11 cellular contexts compared by ENCODE assay signal in genomic region chr5:55575815-55576583, GRCh38. TPM values are rescaled to one million over a fixed set of nuclear protein-coding genes. Genes with fewer than 3 reads are reported as not detected.
DNase-seq lines count a peak whose midpoint lies in the region; ATAC-seq and TF ChIP-seq lines count a peak whose summit lies in the region.
"Had no signal": no experiment of that assay in that cellular context is flagged by ENCODE, and none has a peak within 500 bp of the region (broad histone marks: within the 10 kb centered on the region; RNA-seq: fewer than 3 reads in every experiment).

No MANE protein-coding gene starts in this region.

- H3K27me3 ChIP-seq in adrenal gland (no peaks in the 10 kb centered on the region), lung (ENCODE audit: control insufficient read depth, insufficient read depth) (no peaks in the 10 kb centered on the region)

- intact Hi-C loops in Right ventricle myocardium inferior (cut with DNase I): loop anchor here (2.0 kb wide), 1 partner anchor 41 kb away; the partner anchor contains the start of gene PLPP1
- intact Hi-C loops in left cardiac atrium (cut with DNase I): no loop called here
- intact Hi-C loops in adrenal gland (cut with DNase I): no loop called here

- H3K9me3 ChIP-seq in adrenal gland (replicated peaks in 1 of 3) (no peaks in the 10 kb centered on the region), lung (ENCODE audit: control insufficient read depth in 2 of 2, insufficient read depth in 1 of 2, low read length in 1 of 2) (no peaks in the 10 kb centered on the region)

- 81 to 87% (median 84%) methylated on average over 8 of the region's 8 CpGs for WGBS in adrenal gland, 4 donors
- WGBS in lung, 2 donors: 72 to 76% methylated on average over 8 of the region's 8 CpGs

- H3K27ac ChIP-seq in adrenal gland (peak overlapping the region in 4 of 5 donors; percentile 2 to 81 (median 38)), lung (ENCODE audit: low read depth in 1 of 2, low read length in 1 of 2) (no peak overlapping the region)

- ATAC-seq in Right ventricle myocardium inferior (peak; percentile 29), left cardiac atrium (no peak), lung (ENCODE audit: insufficient read depth, low FRiP score) (peak; percentile 59)

- H3K36me3 ChIP-seq in adrenal gland (replicated peaks in 1 of 2) (no peaks in the 10 kb centered on the region), lung (ENCODE audit: control insufficient read depth in 2 of 2, insufficient read depth in 2 of 2, low read length in 2 of 2) (no peaks in the 10 kb centered on the region)

- H3K4me3 ChIP-seq in adrenal gland: no peak overlapping the region
- no peak overlapping the region for H3K4me3 ChIP-seq in lung

- TF ChIP-seq CTCF in adrenal gland (IDR thresholded peaks at IDR 0.05) (no peak), lung (IDR thresholded peaks at IDR 0.05; ENCODE audit: control extremely low read depth, extremely low read depth) (no peak)

- H3K4me1 ChIP-seq in adrenal gland (replicated peaks in 1 of 2) (peaks cover 0 to 34% of the 10 kb centered on the region in 2 donors), lung (ENCODE audit: control insufficient read depth in 2 of 2, insufficient read depth in 2 of 2, low read length in 2 of 2) (peaks cover 5 to 10% of the 10 kb centered on the region in 2 donors)

- no peak for TF ChIP-seq POLR2A in adrenal gland (IDR thresholded peaks at IDR 0.05)

- DNase-seq in Right ventricle myocardium inferior (ENCODE audit: missing footprints): no peak
- no peak for DNase-seq in left cardiac atrium
- DNase-seq in adrenal gland: peak in 2 of 7 donors; percentile 38
- no peak for DNase-seq in lung (ENCODE audit: low spot score)
- no peak for DNase-seq in dedifferentiated amniotic fluid mesenchymal stem cell (ENCODE audit: extremely low spot score)
- DNase-seq in NCI-H774 (lab: John Stamatoyannopoulos, UW): no peak
- DNase-seq in activated CD4-positive, CD25-positive, alpha-beta regulatory T cell treated with anti-CD3 and anti-CD28 coated beads, Interleukin-2, amount 50 U/mL, for 72 hours: no peak
- no peak for DNase-seq in retina
- DNase-seq: activated effector memory CD4-positive, alpha-beta T cell treated with anti-CD3 and anti-CD28 coated beads, Interleukin-2, amount 50 U/mL, for 16 hours; effector CD4-positive, alpha-beta T cell; NCI-H526 treated with DMSO at 0.1 percent for 48 hours had no signal

RNA-seq across cellular contexts. Expression of gene PLPP1, which starts 41.2 kb away (rescaled TPM):
- 74.1 TPM for total RNA-seq in Right ventricle myocardium inferior
- 10 to 100 TPM; 56.8 to 87.8 TPM for total RNA-seq in left cardiac atrium
- total RNA-seq in adrenal gland: 100 to 1,000 TPM in 5 of 8 donors, 10 to 100 TPM in 3; 80.8 to 716 (median 183) TPM
- polyA plus RNA-seq in adrenal gland: 100 to 1,000 TPM in 2 of 3 donors, 10 to 100 TPM in 1; 60.3 to 138 (median 130) TPM
- 100 to 1,000 TPM in 1 of 2 donors, 10 to 100 TPM in 1; 67.5 to 129 TPM for total RNA-seq in lung
- polyA plus RNA-seq in lung: 10 to 100 TPM; 51.9 to 54.0 TPM

Comparison
In these comparisons a context has a peak if more than half of its experiments do, and no peak if none do; other contexts are left out.
1. ATAC-seq: peak in Right ventricle myocardium inferior (single experiment) and lung (single experiment); none in left cardiac atrium (0 of 2).
2. H3K27ac ChIP-seq: peak in adrenal gland (4 of 5); none in lung (0 of 2).